Comparison of ENCODE assay signal across 22 cellular contexts in the genomic region with DNA sequence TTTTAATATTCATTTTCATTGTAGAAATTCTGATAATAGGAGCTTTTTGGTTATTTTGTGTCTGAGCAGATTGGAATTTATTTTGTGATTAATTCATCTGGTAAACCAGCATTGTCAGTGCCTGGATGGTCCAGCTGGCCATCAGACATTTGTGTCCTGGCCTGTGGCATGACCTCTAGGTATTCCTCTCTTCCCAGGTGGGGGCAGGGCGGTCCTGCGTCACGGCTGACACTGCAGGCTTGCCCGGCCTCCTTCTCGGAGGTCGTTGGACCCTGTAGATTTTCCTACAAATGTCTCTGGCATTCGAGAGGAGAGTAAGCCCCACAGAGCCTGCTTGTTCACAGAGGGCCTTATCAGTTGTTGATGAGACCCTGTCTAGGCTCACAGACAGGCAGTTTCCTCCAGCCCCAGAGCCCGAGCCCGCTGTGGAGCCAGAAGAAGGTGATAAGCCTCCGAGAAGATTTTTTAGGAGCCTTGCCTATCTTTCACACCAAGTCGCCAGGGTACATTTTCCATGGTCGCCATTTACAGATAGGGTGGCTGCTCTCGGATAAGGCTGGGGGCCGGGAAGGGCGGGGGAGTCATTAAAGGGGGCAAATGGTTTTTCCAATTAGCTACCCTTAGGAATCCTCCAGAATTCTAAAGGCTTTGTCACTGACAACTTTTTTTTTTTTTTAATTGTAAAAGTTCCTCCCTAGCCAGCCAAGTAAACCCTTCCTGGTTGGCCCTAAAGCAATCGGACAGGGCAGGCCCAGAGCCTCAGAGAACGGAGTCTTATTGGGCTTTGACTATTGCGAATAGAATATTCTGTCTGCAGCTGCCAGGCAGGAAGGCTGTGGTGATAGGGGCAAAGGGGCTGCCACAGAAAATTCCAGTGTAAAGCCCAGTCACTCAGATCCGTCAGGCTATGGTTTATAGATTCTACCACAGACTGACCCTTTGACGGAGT.
"Had no signal": no experiment of that assay in that cellular context is flagged by ENCODE, and none has a peak within 500 bp of the region (broad histone marks: within the 10 kb centered on the region; RNA-seq: fewer than 3 reads in every experiment).

No MANE protein-coding gene starts in this region.

- H3K4me1 ChIP-seq: colonic mucosa, gastrocnemius medialis, lower lobe of right lung, tibial artery had no signal

- H3K27ac ChIP-seq: colonic mucosa, gastrocnemius medialis, lower lobe of right lung, tibial artery had no signal

- H3K4me1 Mint-ChIP-seq: activated CD4-positive, alpha-beta T cell treated with anti-CD3 and anti-CD28 coated beads for 36 hours; activated naive CD4-positive, alpha-beta T cell treated with anti-CD3 and anti-CD28 coated beads, Interleukin-2, amount 10 ng/mL, durations not matched to agents 7 days and 5 days; activated naive CD8-positive, alpha-beta T cell treated with anti-CD3 and anti-CD28 coated beads, Interleukin-2, amount 50 U/mL, for 24 hours; brain; central memory CD8-positive, alpha-beta T cell; WTC11 had no signal

- ATAC-seq: activated CD4-positive, alpha-beta T cell treated with anti-CD3 and anti-CD28 coated beads for 36 hours; activated CD8-positive, alpha-beta T cell treated with anti-CD3 and anti-CD28 coated beads for 36 hours; activated naive CD8-positive, alpha-beta T cell treated with anti-CD3 and anti-CD28 coated beads, Interleukin-2, amount 50 U/mL, for 24 hours; activated T-cell treated with anti-CD3 and anti-CD28 coated beads, Interleukin-2, amount 50 U/mL, for 4 hours; gastrocnemius medialis; lower lobe of right lung; stimulated activated naive CD8-positive, alpha-beta T cell treated with anti-CD3 and anti-CD28 coated beads, Interleukin-15, Interleukin-2, amounts not matched to agents 100 U/mL and 50 U/mL, for 24 hours; WTC11 had no signal

- H3K36me3 Mint-ChIP-seq: activated naive CD4-positive, alpha-beta T cell treated with anti-CD3 and anti-CD28 coated beads, Interleukin-2, amount 10 ng/mL, durations not matched to agents 7 days and 5 days; brain; WTC11 had no signal

- H3K36me3 ChIP-seq: colonic mucosa, gastrocnemius medialis, lower lobe of right lung, tibial artery had no signal

- H3K4me3 Mint-ChIP-seq: activated CD4-positive, alpha-beta T cell treated with anti-CD3 and anti-CD28 coated beads for 36 hours; activated CD8-positive, alpha-beta T cell treated with anti-CD3 and anti-CD28 coated beads for 36 hours; activated naive CD4-positive, alpha-beta T cell treated with anti-CD3 and anti-CD28 coated beads, Interleukin-2, amount 10 ng/mL, durations not matched to agents 7 days and 5 days; activated naive CD8-positive, alpha-beta T cell treated with anti-CD3 and anti-CD28 coated beads, Interleukin-2, amount 50 U/mL, for 24 hours; activated T-cell treated with anti-CD3 and anti-CD28 coated beads, Interleukin-2, amount 50 U/mL, for 4 hours; brain; central memory CD8-positive, alpha-beta T cell; nephron; WTC11 had no signal

- DNase-seq: activated CD4-positive, alpha-beta T cell treated with anti-CD3 and anti-CD28 coated beads for 36 hours; activated CD8-positive, alpha-beta T cell treated with anti-CD3 and anti-CD28 coated beads for 36 hours; activated naive CD4-positive, alpha-beta T cell treated with anti-CD3 and anti-CD28 coated beads, Interleukin-2, amount 10 ng/mL, durations not matched to agents 7 days and 5 days; activated naive CD8-positive, alpha-beta T cell treated with anti-CD3 and anti-CD28 coated beads, Interleukin-2, amount 50 U/mL, for 24 hours; activated T-cell treated with anti-CD3 and anti-CD28 coated beads, Interleukin-2, amount 50 U/mL, for 4 hours; anterior cingulate cortex; colonic mucosa; gastrocnemius medialis; lower lobe of right lung; midbrain; occipital lobe; retina; stimulated activated CD4-positive, alpha-beta T cell treated with anti-CD3 and anti-CD28 coated beads, Interleukin-2, amount 100 ng/mL, for 24 hours; stimulated activated naive CD8-positive, alpha-beta T cell treated with anti-CD3 and anti-CD28 coated beads, Interleukin-15, Interleukin-2, amounts not matched to agents 100 U/mL and 50 U/mL, for 24 hours; substantia nigra; SW 1271; T-helper 2 cell; tibial artery had no signal

- H3K27me3 ChIP-seq: colonic mucosa, gastrocnemius medialis, tibial artery had no signal

- H3K9me3 Mint-ChIP-seq: activated CD8-positive, alpha-beta T cell treated with anti-CD3 and anti-CD28 coated beads for 36 hours; activated naive CD4-positive, alpha-beta T cell treated with anti-CD3 and anti-CD28 coated beads, Interleukin-2, amount 10 ng/mL, durations not matched to agents 7 days and 5 days; activated naive CD8-positive, alpha-beta T cell treated with anti-CD3 and anti-CD28 coated beads, Interleukin-2, amount 50 U/mL, for 24 hours; activated T-cell treated with anti-CD3 and anti-CD28 coated beads, Interleukin-2, amount 50 U/mL, for 4 hours; brain; central memory CD8-positive, alpha-beta T cell; nephron had no signal

- H3K27ac Mint-ChIP-seq: activated CD4-positive, alpha-beta T cell treated with anti-CD3 and anti-CD28 coated beads for 36 hours; activated CD8-positive, alpha-beta T cell treated with anti-CD3 and anti-CD28 coated beads for 36 hours; activated naive CD4-positive, alpha-beta T cell treated with anti-CD3 and anti-CD28 coated beads, Interleukin-2, amount 10 ng/mL, durations not matched to agents 7 days and 5 days; activated naive CD8-positive, alpha-beta T cell treated with anti-CD3 and anti-CD28 coated beads, Interleukin-2, amount 50 U/mL, for 24 hours; brain; nephron; WTC11 had no signal

- H3K4me3 ChIP-seq: colonic mucosa, gastrocnemius medialis, lower lobe of right lung, tibial artery had no signal

- H3K9me3 ChIP-seq: colonic mucosa, gastrocnemius medialis, lower lobe of right lung, tibial artery had no signal
